19 cellular contexts compared by ENCODE assay signal in genomic region chr2:234712421-234712935, GRCh38.
DNase-seq lines count a peak whose midpoint lies in the region; ATAC-seq, FAIRE-seq and TF ChIP-seq lines count a peak whose summit lies in the region.
"Had no signal": no experiment of that assay in that cellular context is flagged by ENCODE, and none has a peak within 500 bp of the region (broad histone marks: within the 10 kb centered on the region; RNA-seq: fewer than 3 reads in every experiment).

No MANE protein-coding gene starts in this region.

- TF ChIP-seq EP300 in H1 (IDR thresholded peaks at IDR 0.05; ENCODE audit: borderline replicate concordance in 1 of 2, low read depth in 2 of 2, low read length in 2 of 2) (no peak), HepG2 (IDR thresholded peaks at IDR 0.05; ENCODE audit: low read depth in 2 of 2, low read length in 2 of 2) (no peak), HepG2 (CRISPR knock-in tag; IDR thresholded peaks at IDR 0.05; ENCODE audit: borderline replicate concordance) (no peak)

- peak overlapping the region; percentile 70 for H3K4ac ChIP-seq in IMR-90 (ENCODE audit: low read depth, low read length)
- no peak overlapping the region for H3K4ac ChIP-seq in H1 (replicated peaks; ENCODE audit: insufficient read length, low read depth, low read length)

- BruUV-seq in IMR-90 (replicated peaks; lab: Mats Ljungman, UMichigan), result no TSS peak
- no TSS peak for BruUV-seq in HepG2 (replicated peaks; lab: Mats Ljungman, UMichigan)

- no peaks in the 10 kb centered on the region for H3K27me3 ChIP-seq in IMR-90 (ENCODE audit: control insufficient read depth, insufficient read depth, low read length)
- peaks cover 0 to 20% (median 11%) of the 10 kb centered on the region in 4 experiments; a peak in 4 of 7 replicates for H3K27me3 ChIP-seq in H1 (replicated peaks in 1 of 4; ENCODE audit: control insufficient read depth in 3 of 4, extremely low read depth in 1 of 4, insufficient read depth in 3 of 4, low read length in 3 of 4)
- no peaks in the 10 kb centered on the region for H3K27me3 ChIP-seq in HepG2 (ENCODE audit: control insufficient read depth in 1 of 2, insufficient read depth in 2 of 2, low read length in 2 of 2)

- no peaks in the 10 kb centered on the region for H3K23me2 ChIP-seq in H1 (ENCODE audit: low read depth, low read length)

- H4K5ac ChIP-seq in IMR-90 (ENCODE audit: low read depth, low read length), result peak overlapping the region; percentile 73
- no peak overlapping the region for H4K5ac ChIP-seq in H1 (ENCODE audit: insufficient read length, low read depth, low read length)

- no peak for TF ChIP-seq CTCF in IMR-90 (conservative IDR thresholded peaks at IDR 0.05; ENCODE audit: low read depth, low read length)
- no peak for TF ChIP-seq CTCF in H1 (IDR thresholded peaks at IDR 0.05; ENCODE audit: control extremely low read depth in 1 of 3, insufficient read depth in 1 of 3, low read depth in 1 of 3, low read length in 3 of 3)
- TF ChIP-seq CTCF in HepG2 (CRISPR knock-in tag; IDR thresholded peaks at IDR 0.05), result no peak

- peak; percentile 91 for ATAC-seq in IMR-90 (ENCODE audit: low read depth)
- no peak for ATAC-seq in HepG2
- ATAC-seq in GM18858 (IDR thresholded peaks at IDR 0.05; ENCODE audit: unreplicated experiment), result no peak
- no peak for ATAC-seq in naive thymus-derived CD8-positive, alpha-beta T cell
- ATAC-seq: K562 had no signal

- H2AK5ac ChIP-seq in IMR-90 (ENCODE audit: low read depth, low read length), result peak overlapping the region; percentile 71
- H2AK5ac ChIP-seq in H1 (ENCODE audit: low read depth, low read length), result no peak overlapping the region

- H2BK15ac ChIP-seq in IMR-90 (ENCODE audit: low read depth, low read length) (peak overlapping the region; percentile 87; the same call in 2 of the 3 replicates), H1 (ENCODE audit: low read length) (no peak overlapping the region)

- H2BK20ac ChIP-seq in IMR-90 (ENCODE audit: low read depth, low read length), result peak overlapping the region; percentile 71
- no peak overlapping the region for H2BK20ac ChIP-seq in H1 (ENCODE audit: low read length)

- no peak overlapping the region for H2BK12ac ChIP-seq in H1 (ENCODE audit: low read depth, low read length)

- H2AFZ ChIP-seq in IMR-90 (replicated peaks; ENCODE audit: low read length, poor library complexity) (peak overlapping the region; percentile 48), H1 (ENCODE audit: low read length) (no peak overlapping the region), HepG2 (ENCODE audit: low read length) (no peak overlapping the region)

- no peak for FAIRE-seq in H1 (lab: Jason Lieb, UNC)
- FAIRE-seq in HepG2 (lab: Jason Lieb, UNC), result no peak
- FAIRE-seq: GM12891, GM19239, HTR-8/SVneo, K562 had no signal

- H4K91ac ChIP-seq in IMR-90 (ENCODE audit: insufficient read depth, low read depth, low read length) (peak overlapping the region; percentile 82), H1 (replicated peaks; ENCODE audit: insufficient read length, low read length) (peak overlapping the region; percentile 7)

- peak overlapping the region; percentile 18 for H3K14ac ChIP-seq in IMR-90 (replicated peaks; ENCODE audit: low read depth, low read length)
- H3K14ac ChIP-seq in H1 (ENCODE audit: insufficient read length), result no peak overlapping the region

- no peak overlapping the region for H3K27ac Mint-ChIP-seq in naive thymus-derived CD8-positive, alpha-beta T cell
- H3K27ac Mint-ChIP-seq: B cell; CD4-positive, alpha-beta memory T cell; HFFc6 had no signal

- H3K9me1 ChIP-seq in IMR-90 (ENCODE audit: insufficient read depth, low read length), result peaks cover 6% of the 10 kb centered on the region; the same call in 1 of the 2 replicates

- H3K4me2 ChIP-seq in IMR-90 (ENCODE audit: low read depth, low read length) (peak overlapping the region; percentile 38; the same call in 1 of the 2 replicates), H1 (ENCODE audit: insufficient read depth in 1 of 2, low read depth in 2 of 2, low read length in 2 of 2) (no peak overlapping the region), HepG2 (ENCODE audit: low read depth, low read length) (no peak overlapping the region)

- no peaks in the 10 kb centered on the region for H3K9me3 ChIP-seq in IMR-90 (ENCODE audit: control insufficient read depth, insufficient read depth, low read length)
- no peaks in the 10 kb centered on the region for H3K9me3 ChIP-seq in H1 (ENCODE audit: insufficient read depth in 2 of 2, low read depth in 1 of 2, low read length in 1 of 2)
- H3K9me3 ChIP-seq in HepG2 (ENCODE audit: low read length), result no peaks in the 10 kb centered on the region
- H3K9me3 ChIP-seq: HAP-1 had no signal

- POLR2A ChIA-PET in IMR-90 (lab: Charles Lee; ENCODE audit: unreplicated experiment) (no interaction called here), H1 (lab: Charles Lee; ENCODE audit: partially characterized antibody) (no interaction called here), HepG2 (lab: Yijun Ruan, JAX) (no interaction called here)
- POLR2A ChIA-PET in naive thymus-derived CD8-positive, alpha-beta T cell (lab: Charles Lee), result no interaction called here

- H3K79me1 ChIP-seq in IMR-90 (ENCODE audit: low read depth in 1 of 2, low read length in 2 of 2) (no peaks in the 10 kb centered on the region), H1 (ENCODE audit: low read depth, low read length) (no peaks in the 10 kb centered on the region)

- peak overlapping the region; percentile 88 for H3K18ac ChIP-seq in IMR-90 (ENCODE audit: low read depth, low read length)
- H3K18ac ChIP-seq in H1 (ENCODE audit: extremely low read depth, low read length), result no peak overlapping the region

- peaks cover 0 to 2% (median 0%) of the 10 kb centered on the region in 4 donors for H3K4me1 Mint-ChIP-seq in naive thymus-derived CD8-positive, alpha-beta T cell
- H3K4me1 Mint-ChIP-seq: B cell; CD4-positive, alpha-beta memory T cell had no signal

- no peak for TF ChIP-seq POLR2A in IMR-90 (IDR thresholded peaks at IDR 0.05; ENCODE audit: low read depth, low read length)
- no peak for TF ChIP-seq POLR2A in H1 (IDR thresholded peaks at IDR 0.05; ENCODE audit: control extremely low read depth in 1 of 2, low read depth in 2 of 2, low read length in 2 of 2)
- no peak for TF ChIP-seq POLR2A in HepG2 (IDR thresholded peaks at IDR 0.05; ENCODE audit: insufficient read depth in 1 of 2, low read depth in 2 of 2, low read length in 2 of 2)

- in situ Hi-C loops in IMR-90 (cut with MboI; ENCODE audit: low sequenced_read_pairs) (no loop called here), HepG2 (cut with HindIII; ENCODE audit: extremely low pct_ligation_motif_present, low pct_unique_long_range_greater_than_20kb) (no loop called here)

- DNase-seq in IMR-90 (peak; percentile 68), H1 (ENCODE audit: low read depth in 1 of 2, low spot score in 2 of 2) (peak in 1 of 2 experiments; percentile 32), HepG2 (ENCODE audit: low spot score) (no peak), NCI-H128 (lab: John Stamatoyannopoulos, UW; ENCODE audit: unreplicated experiment) (no peak), GDM1 (lab: John Stamatoyannopoulos, UW) (no peak)
- DNase-seq in naive thymus-derived CD8-positive, alpha-beta T cell, result no peak
- DNase-seq: ACHN; C1 segment of cervical spinal cord; CD4-positive, alpha-beta memory T cell; DMS79; GOT3; HFFc6 had no signal

- H3K36me3 ChIP-seq in IMR-90 (ENCODE audit: control insufficient read depth, insufficient read depth, low read length) (no peaks in the 10 kb centered on the region), H1 (ENCODE audit: control insufficient read depth in 2 of 4, insufficient read depth in 4 of 4, low read length in 3 of 4) (no peaks in the 10 kb centered on the region), HepG2 (replicated peaks in 1 of 2; ENCODE audit: control insufficient read depth in 1 of 2, insufficient read depth in 2 of 2, low read length in 2 of 2) (no peaks in the 10 kb centered on the region)
- H3K36me3 ChIP-seq: HAP-1 had no signal

- H4K20me1 ChIP-seq in IMR-90 (ENCODE audit: insufficient read depth, low read length), result no peaks in the 10 kb centered on the region
- no peaks in the 10 kb centered on the region for H4K20me1 ChIP-seq in H1 (replicated peaks in 1 of 2; ENCODE audit: control insufficient read depth in 1 of 2, insufficient read depth in 2 of 2, low read length in 2 of 2)
- H4K20me1 ChIP-seq in HepG2 (ENCODE audit: insufficient read depth, low read length), result no peaks in the 10 kb centered on the region

- H3K4me3 Mint-ChIP-seq in naive thymus-derived CD8-positive, alpha-beta T cell, result no peak overlapping the region
- H3K4me3 Mint-ChIP-seq: B cell; CD4-positive, alpha-beta memory T cell; HFFc6 had no signal

- H3K9ac ChIP-seq in IMR-90 (ENCODE audit: low read depth, low read length) (no peak overlapping the region), H1 (replicated peaks in 1 of 4; ENCODE audit: extremely low read depth in 1 of 4, low read depth in 3 of 4, low read length in 3 of 4) (no peak overlapping the region), HepG2 (ENCODE audit: insufficient read depth, low read depth, low read length) (no peak overlapping the region)

- 67% methylated on average over 2 of the region's 4 CpGs; no CpG with 5 or more reads in 1 of the 2 experiments for WGBS in IMR-90 (ENCODE audit: extremely low coverage in 2 of 2, insufficient read length in 1 of 2), 2 experiments
- WGBS in H1 (ENCODE audit: extremely low coverage in 1 of 2, insufficient coverage in 1 of 2, insufficient read length in 1 of 2, insufficient replicate concordance in 2 of 2, low coverage in 1 of 2, low lambda C conversion rate in 2 of 2, missing lambda C conversion rate in 1 of 2), 2 experiments, result 89% methylated on average over 4 of the region's 4 CpGs; no CpG with 5 or more reads in 1 of the 2 experiments
- WGBS in HepG2 (ENCODE audit: low lambda C conversion rate), result 90% methylated on average over 4 of the region's 4 CpGs

- H2BK120ac ChIP-seq in IMR-90 (ENCODE audit: low read depth, low read length) (peak overlapping the region; percentile 87), H1 (replicated peaks; ENCODE audit: low read depth, low read length) (no peak overlapping the region)

- peak overlapping the region; percentile 4 to 55; a peak in 2 of 4 replicates for H4K8ac ChIP-seq in IMR-90 (ENCODE audit: low read depth in 2 of 2, low read length in 2 of 2)
- H4K8ac ChIP-seq in H1 (ENCODE audit: extremely low read depth, insufficient read depth, low read length), result no peak overlapping the region

- TF ChIP-seq RAD21 in IMR-90 (IDR thresholded peaks at IDR 0.05; ENCODE audit: low read length), result no peak
- no peak for TF ChIP-seq RAD21 in H1 (IDR thresholded peaks at IDR 0.05 in 1 of 2, conservative IDR thresholded peaks at IDR 0.05 in 1 of 2; ENCODE audit: low read depth in 2 of 2, low read length in 2 of 2)
- no peak for TF ChIP-seq RAD21 in HepG2 (CRISPR knock-in tag; IDR thresholded peaks at IDR 0.05)

- H3K36me3 Mint-ChIP-seq in naive thymus-derived CD8-positive, alpha-beta T cell, result no peaks in the 10 kb centered on the region
- H3K36me3 Mint-ChIP-seq: CD4-positive, alpha-beta memory T cell had no signal

- no peaks in the 10 kb centered on the region for H3K9me3 Mint-ChIP-seq in naive thymus-derived CD8-positive, alpha-beta T cell
- H3K9me3 Mint-ChIP-seq: CD4-positive, alpha-beta memory T cell; HFFc6 had no signal

- H2BK5ac ChIP-seq in IMR-90 (ENCODE audit: low read depth, low read length, poor library complexity, severe bottlenecking) (peak overlapping the region; percentile 52), H1 (ENCODE audit: low read depth, low read length) (no peak overlapping the region)

- H3K56ac ChIP-seq in IMR-90 (ENCODE audit: extremely low read depth, insufficient read depth, low read length), result no peak overlapping the region
- no peak overlapping the region for H3K56ac ChIP-seq in H1 (replicated peaks; ENCODE audit: insufficient read length, low read depth, low read length)

- no peaks in the 10 kb centered on the region for H3K79me2 ChIP-seq in H1 (ENCODE audit: control insufficient read depth in 1 of 2, insufficient read depth in 2 of 2, low read length in 2 of 2)
- H3K79me2 ChIP-seq in HepG2 (ENCODE audit: insufficient read depth, low read length), result no peaks in the 10 kb centered on the region

- H3K4me1 ChIP-seq in IMR-90 (ENCODE audit: control insufficient read depth, insufficient read depth, low read length) (peaks cover 6% of the 10 kb centered on the region), H1 (replicated peaks in 1 of 4; ENCODE audit: control insufficient read depth in 3 of 4, insufficient read depth in 4 of 4, low read length in 3 of 4) (peaks cover 5 to 27% (median 15%) of the 10 kb centered on the region in 4 experiments), HepG2 (ENCODE audit: insufficient read depth, low read length) (peaks cover 50% of the 10 kb centered on the region)

- CTCF ChIA-PET in IMR-90 (lab: Yijun Ruan, JAX) (no interaction called here), H1 (lab: Charles Lee; ENCODE audit: partially characterized antibody) (no interaction called here), HepG2 (lab: Yijun Ruan, JAX; ENCODE audit: low intra/inter-chr PET ratio, low total read pairs) (no interaction called here)

- dilution Hi-C loops in IMR-90 (cut with HindIII; ENCODE audit: low sequenced_read_pairs, unreplicated experiment), result no loop called here

- H3K23ac ChIP-seq in IMR-90 (ENCODE audit: low read depth, low read length), result peak overlapping the region; percentile 6; the same call in 1 of the 2 replicates
- no peak overlapping the region for H3K23ac ChIP-seq in H1 (ENCODE audit: insufficient read length)

- peak overlapping the region; percentile 62 for H2AK9ac ChIP-seq in IMR-90 (replicated peaks; ENCODE audit: low read depth, low read length, poor library complexity)

- H3K27ac ChIP-seq in IMR-90 (ENCODE audit: insufficient read depth, low read length) (peak overlapping the region; percentile 19), H1 (ENCODE audit: low read depth, low read length) (no peak overlapping the region), HepG2 (ENCODE audit: extremely low read length, insufficient read depth, low read length) (no peak overlapping the region)

- peaks cover 8 to 44% (median 28%) of the 10 kb centered on the region in 5 donors for H3K27me3 Mint-ChIP-seq in naive thymus-derived CD8-positive, alpha-beta T cell

- intact Hi-C loops in IMR-90 (cut with micrococcal nuclease) (no loop called here), HepG2 (cut with micrococcal nuclease; ENCODE audit: unreplicated experiment) (no loop called here)

- H3K4me3 ChIP-seq in IMR-90 (ENCODE audit: insufficient read depth, low read depth, low read length), result no peak overlapping the region
- no peak overlapping the region for H3K4me3 ChIP-seq in H1 (ENCODE audit: extremely low read depth in 1 of 4, insufficient read depth in 2 of 4, low read depth in 3 of 4, low read length in 4 of 4)
- H3K4me3 ChIP-seq in HepG2 (replicated peaks in 1 of 3; ENCODE audit: insufficient read depth in 1 of 3, low read depth in 2 of 3, low read length in 3 of 3), result no peak overlapping the region
- H3K4me3 ChIP-seq: HAP-1, K562 had no signal
